In genomic region chr6:33008944-33009861, GRCh38 we compare ENCODE assay signal across 8 cellular contexts.
DNase-seq lines count a peak whose midpoint lies in the region; ATAC-seq and TF ChIP-seq lines count a peak whose summit lies in the region.

Gene HLA-DOA (minus strand): TSS chr6:33009591.

- peak within 1 kb of the TSS; percentile 20 for H3K4me3 ChIP-seq in retinal pigment epithelial cell (ENCODE audit: low read length)

- ATAC-seq in GM19395 (IDR thresholded peaks at IDR 0.05; ENCODE audit: unreplicated experiment) (peak; percentile 80), HG03558 (IDR thresholded peaks at IDR 0.05; ENCODE audit: extremely low read depth, unreplicated experiment) (peak; percentile 65)

- DNase-seq in ELF-1 (ENCODE audit: low read depth, low spot score) (peak; percentile 79), activated T-cell treated with anti-CD3 and anti-CD28 coated beads for 1 hour (ENCODE audit: low read depth) (peak; percentile 17), globus pallidus (ENCODE audit: low spot score) (peak; percentile 33), retinal pigment epithelial cell (ENCODE audit: low read depth) (no peak), DMS79 treated with DMSO at 0.1 percent for 48 hours (lab: John Stamatoyannopoulos, UW) (no peak), DMS79 (lab: John Stamatoyannopoulos, UW) (no peak)

- no peak for TF ChIP-seq CTCF in retinal pigment epithelial cell (conservative IDR thresholded peaks at IDR 0.05; ENCODE audit: low read depth, low read length)

Comparison
In these comparisons a context has a peak if more than half of its experiments do, and no peak if none do; other contexts are left out.
1. DNase-seq: peak in ELF-1 (single experiment), activated T-cell treated with anti-CD3 and anti-CD28 coated beads for 1 hour (single experiment) and globus pallidus (single experiment); none in retinal pigment epithelial cell (single experiment), DMS79 treated with DMSO at 0.1 percent for 48 hours (single experiment) and DMS79 (single experiment).